Comparison of ENCODE assay signal across 8 cellular contexts in the genomic region with DNA sequence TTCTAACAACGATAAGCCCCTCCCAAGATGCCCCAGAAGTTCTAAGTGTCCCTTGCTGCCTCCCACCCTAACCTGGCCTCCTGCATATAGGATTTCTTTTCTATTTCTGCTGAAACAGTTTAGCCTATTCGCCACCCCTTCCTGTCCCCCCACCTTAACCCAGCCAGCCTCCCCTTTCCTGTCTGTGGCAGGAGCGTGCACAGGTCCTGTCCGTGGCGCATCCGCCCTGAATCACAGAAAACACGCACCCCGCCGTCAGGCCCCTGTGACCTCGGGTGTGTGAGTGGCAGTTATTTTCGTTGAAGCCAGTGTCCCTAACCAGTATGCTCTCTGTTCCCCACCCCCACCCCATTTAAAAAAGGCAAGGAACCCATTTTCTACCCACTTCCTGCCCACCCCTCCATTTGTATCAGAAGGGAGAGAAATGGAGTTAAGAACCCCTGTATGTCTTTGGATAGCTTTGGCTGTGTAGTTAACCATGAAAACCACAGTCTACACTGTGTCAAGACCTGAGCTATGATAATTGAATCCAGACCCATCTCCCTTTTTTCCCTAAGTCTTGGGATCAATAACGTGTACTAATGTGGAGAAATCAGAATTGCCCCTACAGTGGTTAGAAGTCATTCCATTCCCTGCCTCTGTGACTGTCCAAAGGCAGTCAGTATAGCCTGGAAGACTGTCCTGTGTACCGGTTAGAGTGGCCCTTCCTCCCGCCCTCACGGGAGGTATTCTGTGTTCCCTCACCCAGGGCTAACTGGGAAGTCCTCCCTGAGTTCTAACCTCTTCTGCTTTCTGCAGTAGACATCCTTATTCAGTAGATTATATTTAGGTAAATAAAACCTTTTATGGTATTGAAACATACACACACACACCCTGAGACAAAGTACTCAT.
DNase-seq lines count a peak whose midpoint lies in the region; ATAC-seq and TF ChIP-seq lines count a peak whose summit lies in the region.

No MANE protein-coding gene starts in this region.

- H3K4me1 ChIP-seq in OCI-LY1 (ENCODE audit: insufficient read depth, low read length, severe bottlenecking): peaks cover 22% of the 10 kb centered on the region
- peaks cover 12% of the 10 kb centered on the region for H3K4me1 ChIP-seq in iPS-18a (ENCODE audit: control insufficient read depth, low read depth, low read length)

- no peaks in the 10 kb centered on the region for H4K20me1 ChIP-seq in OCI-LY1 (ENCODE audit: insufficient read depth, low read length)

- DNase-seq in EH (ENCODE audit: low read depth): peak; percentile 45
- DNase-seq in activated naive CD4-positive, alpha-beta T cell treated with anti-CD3 and anti-CD28 coated beads, Interleukin-2, amount 50 U/mL, for 16 hours: peak; percentile 49
- peak in 2 of 3 experiments; percentile 16 to 42 for DNase-seq in stimulated activated CD4-positive, alpha-beta T cell treated with anti-CD3 and anti-CD28 coated beads, TNF-alpha, amount 100 ng/mL, for 24 hours (ENCODE audit: low read depth in 3 of 3)

- no peaks in the 10 kb centered on the region for H3K9me2 ChIP-seq in OCI-LY1 (ENCODE audit: low read depth, low read length)

- peak overlapping the region; percentile 83 for H3K4me2 ChIP-seq in OCI-LY1 (ENCODE audit: low read length)

- H3K79me2 ChIP-seq in OCI-LY1 (ENCODE audit: insufficient read depth, low read length): no peaks in the 10 kb centered on the region

- H3F3A ChIP-seq in OCI-LY1 (ENCODE audit: insufficient read depth, low read length): no peaks in the 10 kb centered on the region

- H3K36me3 ChIP-seq in OCI-LY1 (ENCODE audit: insufficient read depth, low read length) (peaks cover 22% of the 10 kb centered on the region; the same call in 1 of the 2 replicates), iPS-18a (ENCODE audit: control insufficient read depth, low read depth, low read length) (peaks cover 38% of the 10 kb centered on the region)

- ATAC-seq in HG03439 (IDR thresholded peaks at IDR 0.05; ENCODE audit: unreplicated experiment) (no peak), HG02610 (IDR thresholded peaks at IDR 0.05; ENCODE audit: unreplicated experiment) (no peak), GM21447 (IDR thresholded peaks at IDR 0.05; ENCODE audit: unreplicated experiment) (no peak)

- H3K9ac ChIP-seq in OCI-LY1 (ENCODE audit: low read length) (peak overlapping the region; percentile 78), iPS-18a (ENCODE audit: low read length) (peak overlapping the region; percentile 82)

- H2AFZ ChIP-seq in OCI-LY1 (ENCODE audit: low read length): no peak overlapping the region

- H3K4me3 ChIP-seq in OCI-LY1 (ENCODE audit: low read depth, low read length, poor library complexity, severe bottlenecking) (peak overlapping the region; percentile 76), iPS-18a (ENCODE audit: low read length) (peak overlapping the region; percentile 88)

- no peak for TF ChIP-seq CTCF in OCI-LY1 (IDR thresholded peaks at IDR 0.05; ENCODE audit: low read length)

- peak overlapping the region; percentile 78 for H3K27ac ChIP-seq in OCI-LY1 (ENCODE audit: low read depth, low read length, poor library complexity, severe bottlenecking)
- H3K27ac ChIP-seq in iPS-18a (ENCODE audit: low read length): no peak overlapping the region

- H3K9me3 ChIP-seq in OCI-LY1 (ENCODE audit: low read length) (no peaks in the 10 kb centered on the region), iPS-18a (ENCODE audit: control insufficient read depth, low read depth, low read length) (no peaks in the 10 kb centered on the region)

- H3K27me3 ChIP-seq in OCI-LY1 (ENCODE audit: insufficient read depth, low read length) (no peaks in the 10 kb centered on the region), iPS-18a (ENCODE audit: control insufficient read depth, insufficient read depth, low read length) (peaks cover 10% of the 10 kb centered on the region)
